25 cellular contexts compared by ENCODE assay signal in genomic region chr4:168677879-168678278, GRCh38.
"Had no signal": no experiment of that assay in that cellular context is flagged by ENCODE, and none has a peak within 500 bp of the region (broad histone marks: within the 10 kb centered on the region; RNA-seq: fewer than 3 reads in every experiment).

No MANE protein-coding gene starts in this region.

- H3K4me1 ChIP-seq: breast epithelium, esophagus squamous epithelium had no signal

- H3K27ac ChIP-seq: esophagus squamous epithelium, gastroesophageal sphincter, lower lobe of right lung, upper lobe of right lung had no signal

- DNase-seq: activated B cell treated with CpG ODN at 0.5 μM for 24 hours; activated CD4-positive, alpha-beta memory T cell treated with anti-CD3 and anti-CD28 coated beads for 36 hours; activated CD4-positive, alpha-beta T cell treated with anti-CD3 and anti-CD28 coated beads for 4 hours; activated naive CD4-positive, alpha-beta T cell treated with Interleukin-2 at 50 U/mL for 16 hours; activated naive CD8-positive, alpha-beta T cell treated with anti-CD3 and anti-CD28 coated beads for 36 hours; activated T-cell treated with anti-CD3 and anti-CD28 coated beads, Interleukin-2, amount 50 U/mL, for 48 hours; cerebellar nuclear complex; cortex of kidney; endodermal cell; esophagus squamous epithelium; heart left ventricle; left colon; lower lobe of right lung; natural killer cell; nucleus accumbens; retina; stimulated activated CD4-positive, alpha-beta T cell treated with anti-CD3 and anti-CD28 coated beads, Interleukin-12 subunit alpha, Interleukin-12 subunit beta, amount 100 ng/mL, for 4 hours; stimulated activated CD4-positive, alpha-beta T cell treated with anti-CD3 and anti-CD28 coated beads, Interleukin-4, amount 100 ng/mL, for 4 hours; stimulated activated naive CD8-positive, alpha-beta T cell treated with anti-CD3 and anti-CD28 coated beads, Interleukin-15, Interleukin-2, amounts not matched to agents 100 U/mL and 50 U/mL, for 24 hours; T1000; upper lobe of right lung had no signal

- H3K36me3 Mint-ChIP-seq: activated CD4-positive, alpha-beta memory T cell treated with anti-CD3 and anti-CD28 coated beads for 36 hours; activated naive CD8-positive, alpha-beta T cell treated with anti-CD3 and anti-CD28 coated beads for 36 hours; natural killer cell had no signal

- H3K27me3 ChIP-seq: breast epithelium, esophagus squamous epithelium, gastroesophageal sphincter, heart left ventricle, upper lobe of right lung had no signal

- H3K9me3 Mint-ChIP-seq: activated B cell treated with CpG ODN at 0.5 μM for 24 hours; activated CD4-positive, alpha-beta memory T cell treated with anti-CD3 and anti-CD28 coated beads for 36 hours; activated naive CD8-positive, alpha-beta T cell treated with anti-CD3 and anti-CD28 coated beads for 36 hours; endodermal cell; natural killer cell; T-helper 1 cell treated with Interleukin-12 subunit alpha and Interleukin-12 subunit beta and Interleukin-4 antibody, amounts not matched to agents 30 μg/mL and 1 μg/mL, for 36 hours had no signal

- H3K27ac Mint-ChIP-seq: activated B cell treated with CpG ODN at 0.5 μM for 24 hours; activated CD4-positive, alpha-beta memory T cell treated with anti-CD3 and anti-CD28 coated beads for 36 hours; activated naive CD8-positive, alpha-beta T cell treated with anti-CD3 and anti-CD28 coated beads for 36 hours; endodermal cell; T-helper 1 cell treated with Interleukin-12 subunit alpha and Interleukin-12 subunit beta and Interleukin-4 antibody, amounts not matched to agents 30 μg/mL and 1 μg/mL, for 36 hours had no signal

- FAIRE-seq: keratinocyte had no signal

- H3K9me3 ChIP-seq: breast epithelium, esophagus squamous epithelium, gastroesophageal sphincter, heart left ventricle, lower lobe of right lung, upper lobe of right lung had no signal

- H3K4me3 ChIP-seq: breast epithelium, esophagus squamous epithelium, gastroesophageal sphincter, heart left ventricle, lower lobe of right lung, upper lobe of right lung had no signal

- H3K4me3 Mint-ChIP-seq: activated B cell treated with CpG ODN at 0.5 μM for 24 hours; activated CD4-positive, alpha-beta memory T cell treated with anti-CD3 and anti-CD28 coated beads for 36 hours; activated naive CD8-positive, alpha-beta T cell treated with anti-CD3 and anti-CD28 coated beads for 36 hours; endodermal cell; natural killer cell; T-helper 1 cell treated with Interleukin-12 subunit alpha and Interleukin-12 subunit beta and Interleukin-4 antibody, amounts not matched to agents 30 μg/mL and 1 μg/mL, for 36 hours had no signal

- H3K36me3 ChIP-seq: breast epithelium, esophagus squamous epithelium, gastroesophageal sphincter, lower lobe of right lung, upper lobe of right lung had no signal

- ATAC-seq: gastroesophageal sphincter; left colon; stimulated activated naive CD8-positive, alpha-beta T cell treated with anti-CD3 and anti-CD28 coated beads, Interleukin-15, Interleukin-2, amounts not matched to agents 100 U/mL and 50 U/mL, for 24 hours had no signal

- H3K4me1 Mint-ChIP-seq: activated B cell treated with CpG ODN at 0.5 μM for 24 hours; activated naive CD8-positive, alpha-beta T cell treated with anti-CD3 and anti-CD28 coated beads for 36 hours; endodermal cell had no signal

- H3K27me3 Mint-ChIP-seq: activated naive CD8-positive, alpha-beta T cell treated with anti-CD3 and anti-CD28 coated beads for 36 hours had no signal
